ENCODE assay signal across 11 cellular contexts in the genomic region with DNA sequence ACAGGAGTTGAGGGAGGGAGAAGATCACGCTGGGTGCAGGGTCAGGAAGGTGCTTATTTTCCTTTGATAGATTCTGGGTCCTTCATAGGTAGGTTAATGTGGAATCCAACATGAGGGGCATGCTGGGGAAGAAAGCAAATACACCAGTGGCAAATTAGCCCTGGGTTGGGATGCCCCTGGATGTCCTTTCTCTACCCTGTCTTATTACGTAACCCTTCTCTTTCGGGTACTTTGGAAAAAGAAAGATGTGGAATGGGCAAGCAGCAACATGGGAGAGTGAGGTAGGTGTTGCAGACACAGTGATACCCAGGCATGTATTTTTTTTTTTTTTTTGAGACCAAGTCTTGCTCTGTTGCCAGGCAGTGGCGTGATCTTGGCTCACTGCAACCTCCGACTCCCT. TPM values are rescaled to one million over a fixed set of nuclear protein-coding genes. Genes with fewer than 3 reads are reported as not detected.
DNase-seq lines count a peak whose midpoint lies in the region; ATAC-seq and TF ChIP-seq lines count a peak whose summit lies in the region.
"Had no signal": no experiment of that assay in that cellular context is flagged by ENCODE, and none has a peak within 500 bp of the region (broad histone marks: within the 10 kb centered on the region; RNA-seq: fewer than 3 reads in every experiment).

No MANE protein-coding gene starts in this region.

- TF ChIP-seq CTCF in DOHH2 (IDR thresholded peaks at IDR 0.05; ENCODE audit: low read depth, low read length, poor library complexity, severe bottlenecking) (no peak), natural killer cell (IDR thresholded peaks at IDR 0.05) (no peak)

- H3K27me3 ChIP-seq in CD4-positive, alpha-beta memory T cell (ENCODE audit: insufficient read depth, low read length) = no peaks in the 10 kb centered on the region
- H3K27me3 ChIP-seq in DOHH2 (ENCODE audit: control insufficient read depth, low read length) = no peaks in the 10 kb centered on the region

- no peak for ATAC-seq in natural killer cell
- no peak for ATAC-seq in left colon

- DNase-seq in CD4-positive, alpha-beta memory T cell = no peak
- no peak for DNase-seq in activated T-helper 2 cell treated with anti-CD3 and anti-CD28 coated beads, Interferon-gamma antibody, Interleukin-2, Interleukin-4, amounts not matched to agents 10 μg/mL and 5 μg/mL and 100 μg/mL, durations not matched to agents 14 hours and 24 hours and 36 hours (ENCODE audit: low spot score)
- DNase-seq in natural killer cell = no peak
- DNase-seq in KG1 (lab: John Stamatoyannopoulos, UW) = no peak
- no peak for DNase-seq in OCI-M1 (lab: John Stamatoyannopoulos, UW)
- no peak for DNase-seq in left colon
- DNase-seq: GF-D8; islet precursor cell; NK-92 treated with Interleukin-12 subunit alpha and Interleukin-12 subunit beta, amount 100 ng/mL, for 24 hours had no signal

- H3K36me3 ChIP-seq in CD4-positive, alpha-beta memory T cell (ENCODE audit: insufficient read depth, low read length) = peaks cover 4% of the 10 kb centered on the region
- peaks cover 69% of the 10 kb centered on the region for H3K36me3 ChIP-seq in DOHH2 (ENCODE audit: control insufficient read depth, low read length)

- H3K9me2 ChIP-seq in DOHH2 (replicated peaks; ENCODE audit: control insufficient read depth, low read length) = no peaks in the 10 kb centered on the region

- POLR2A ChIA-PET in CD4-positive, alpha-beta memory T cell (lab: Charles Lee; ENCODE audit: partially characterized antibody) = interaction anchor here (0.8 to 44.5 kb wide), 8 partner anchors 9 to 473 kb away, joined by 3 to 1508 read pairs (median 8); a partner anchor contains a TSS

- intact Hi-C loops in CD4-positive, alpha-beta memory T cell (cut with micrococcal nuclease) = loop anchor here (1.0 kb wide), 2 partner anchors 8 to 9 kb away; a partner anchor contains a TSS
- intact Hi-C loops in activated T-helper 2 cell treated with anti-CD3 and anti-CD28 coated beads, Interferon-gamma antibody, Interleukin-2, Interleukin-4, amounts not matched to agents 10 μg/mL and 5 μg/mL and 100 μg/mL, durations not matched to agents 14 hours and 24 hours and 36 hours (cut with micrococcal nuclease) = no loop called here
- intact Hi-C loops in natural killer cell (cut with micrococcal nuclease) (no loop called here), left colon (cut with DNase I, micrococcal nuclease) (no loop called here)

- peaks cover 44 to 53% of the 10 kb centered on the region in 2 donors for H3K36me3 Mint-ChIP-seq in CD4-positive, alpha-beta memory T cell
- peaks cover 82% of the 10 kb centered on the region for H3K36me3 Mint-ChIP-seq in activated T-helper 2 cell treated with anti-CD3 and anti-CD28 coated beads, Interferon-gamma antibody, Interleukin-2, Interleukin-4, amounts not matched to agents 10 μg/mL and 5 μg/mL and 100 μg/mL, durations not matched to agents 14 hours and 24 hours and 36 hours (ENCODE audit: low read depth)
- H3K36me3 Mint-ChIP-seq in natural killer cell = no peaks in the 10 kb centered on the region

- H3K79me2 ChIP-seq in DOHH2 (ENCODE audit: control insufficient read depth, low read length) = peaks cover 83% of the 10 kb centered on the region

- peak overlapping the region; percentile 84 to 98 (median 95) for H3K27ac Mint-ChIP-seq in CD4-positive, alpha-beta memory T cell
- H3K27ac Mint-ChIP-seq in activated T-helper 2 cell treated with anti-CD3 and anti-CD28 coated beads, Interferon-gamma antibody, Interleukin-2, Interleukin-4, amounts not matched to agents 10 μg/mL and 5 μg/mL and 100 μg/mL, durations not matched to agents 14 hours and 24 hours and 36 hours = peak overlapping the region; percentile 85
- H3K27ac Mint-ChIP-seq in natural killer cell = peak overlapping the region; percentile 62 to 67

- H3K27ac ChIP-seq in CD4-positive, alpha-beta memory T cell (ENCODE audit: low read depth, low read length) = peak overlapping the region; percentile 55
- H3K27ac ChIP-seq in DOHH2 (ENCODE audit: low read depth, low read length) = 0 out of 2 replicates have a peak overlapping the region, but pooled peaks have one; percentile 4

- peak overlapping the region; percentile 17; the same call in 1 of the 2 replicates for H3K4me2 ChIP-seq in DOHH2 (ENCODE audit: low read length)

- H3F3A ChIP-seq in DOHH2 (ENCODE audit: control insufficient read depth, insufficient read depth) = peaks cover 6% of the 10 kb centered on the region; the same call in 1 of the 2 replicates

- no peaks in the 10 kb centered on the region for H3K9me3 ChIP-seq in CD4-positive, alpha-beta memory T cell (ENCODE audit: control insufficient read depth in 1 of 2, low read length in 2 of 2)
- H3K9me3 ChIP-seq in DOHH2 (ENCODE audit: control insufficient read depth, insufficient read depth, low read length) = no peaks in the 10 kb centered on the region

- H4K20me1 ChIP-seq in DOHH2 (ENCODE audit: control insufficient read depth, insufficient read depth, low read depth, low read length) = 0 out of 2 replicates have a peak, but pooled peaks cover 2% of the 10 kb centered on the region

- peak overlapping the region; percentile 68 to 96 (median 76) for H3K4me3 Mint-ChIP-seq in CD4-positive, alpha-beta memory T cell
- peak overlapping the region; percentile 71 for H3K4me3 Mint-ChIP-seq in activated T-helper 2 cell treated with anti-CD3 and anti-CD28 coated beads, Interferon-gamma antibody, Interleukin-2, Interleukin-4, amounts not matched to agents 10 μg/mL and 5 μg/mL and 100 μg/mL, durations not matched to agents 14 hours and 24 hours and 36 hours (ENCODE audit: low read depth)
- peak overlapping the region; percentile 28 for H3K4me3 Mint-ChIP-seq in natural killer cell
- H3K4me3 Mint-ChIP-seq: CD14-positive monocyte had no signal

- CTCF ChIA-PET in CD4-positive, alpha-beta memory T cell (lab: Charles Lee; ENCODE audit: partially characterized antibody) = interaction anchor here (1.3 to 25.3 kb wide), 6 partner anchors 11 to 56 kb away, joined by 3 to 680 read pairs (median 8); a partner anchor contains a TSS

- H3K4me1 ChIP-seq in CD4-positive, alpha-beta memory T cell (ENCODE audit: insufficient read depth, low read length) = peaks cover 86% of the 10 kb centered on the region
- H3K4me1 ChIP-seq in DOHH2 (ENCODE audit: control insufficient read depth, low read length) = peaks cover 52% of the 10 kb centered on the region

- no peaks in the 10 kb centered on the region for H3K9me3 Mint-ChIP-seq in CD4-positive, alpha-beta memory T cell
- no peaks in the 10 kb centered on the region for H3K9me3 Mint-ChIP-seq in activated T-helper 2 cell treated with anti-CD3 and anti-CD28 coated beads, Interferon-gamma antibody, Interleukin-2, Interleukin-4, amounts not matched to agents 10 μg/mL and 5 μg/mL and 100 μg/mL, durations not matched to agents 14 hours and 24 hours and 36 hours
- no peaks in the 10 kb centered on the region for H3K9me3 Mint-ChIP-seq in natural killer cell
- H3K9me3 Mint-ChIP-seq: CD14-positive monocyte had no signal

- no peaks in the 10 kb centered on the region for H3K27me3 Mint-ChIP-seq in CD4-positive, alpha-beta memory T cell
- no peaks in the 10 kb centered on the region for H3K27me3 Mint-ChIP-seq in activated T-helper 2 cell treated with anti-CD3 and anti-CD28 coated beads, Interferon-gamma antibody, Interleukin-2, Interleukin-4, amounts not matched to agents 10 μg/mL and 5 μg/mL and 100 μg/mL, durations not matched to agents 14 hours and 24 hours and 36 hours (ENCODE audit: low read depth)
- H3K27me3 Mint-ChIP-seq in natural killer cell (ENCODE audit: low read depth in 2 of 2) = no peaks in the 10 kb centered on the region

- H3K4me1 Mint-ChIP-seq in CD4-positive, alpha-beta memory T cell = peaks cover 55 to 89% (median 70%) of the 10 kb centered on the region in 4 donors
- H3K4me1 Mint-ChIP-seq in activated T-helper 2 cell treated with anti-CD3 and anti-CD28 coated beads, Interferon-gamma antibody, Interleukin-2, Interleukin-4, amounts not matched to agents 10 μg/mL and 5 μg/mL and 100 μg/mL, durations not matched to agents 14 hours and 24 hours and 36 hours (ENCODE audit: low read depth) = peaks cover 65% of the 10 kb centered on the region
- peaks cover 15 to 32% of the 10 kb centered on the region in 2 donors for H3K4me1 Mint-ChIP-seq in natural killer cell

- H3K4me3 ChIP-seq in CD4-positive, alpha-beta memory T cell (ENCODE audit: low read length in 2 of 2) = peak overlapping the region; percentile 4 to 6
- H3K4me3 ChIP-seq in DOHH2 (ENCODE audit: low read length) = no peak overlapping the region

RNA-seq across cellular contexts. Expression of a gene that starts 9.1 kb away (rescaled TPM):
- total RNA-seq in CD4-positive, alpha-beta memory T cell = 100 to 1,000 TPM; 190 to 194 TPM
- polyA plus RNA-seq in CD4-positive, alpha-beta memory T cell = 10 to 100 TPM; 14.4 to 21.1 TPM
- total RNA-seq in activated T-helper 2 cell treated with anti-CD3 and anti-CD28 coated beads, Interferon-gamma antibody, Interleukin-2, Interleukin-4, amounts not matched to agents 10 μg/mL and 5 μg/mL and 100 μg/mL, durations not matched to agents 14 hours and 24 hours and 36 hours = 107 and 108 TPM in 2 replicates
- total RNA-seq in natural killer cell (10 to 100 TPM; 46.6 to 84.9 (median 69.6) TPM), left colon (10 to 100 TPM; 23.9 to 45.9 TPM)

RNA-seq across cellular contexts. Expression of a gene that starts 28.3 kb away (rescaled TPM):
- total RNA-seq in CD4-positive, alpha-beta memory T cell = 10 to 100 TPM; 12.0 to 13.3 TPM
- 10 to 100 TPM in 1 of 2 donors, 1 to 10 TPM in 1; 6.6 to 10.8 TPM for polyA plus RNA-seq in CD4-positive, alpha-beta memory T cell
- 9.0 and 10.3 TPM in 2 replicates for total RNA-seq in activated T-helper 2 cell treated with anti-CD3 and anti-CD28 coated beads, Interferon-gamma antibody, Interleukin-2, Interleukin-4, amounts not matched to agents 10 μg/mL and 5 μg/mL and 100 μg/mL, durations not matched to agents 14 hours and 24 hours and 36 hours
- total RNA-seq in natural killer cell = 10 to 100 TPM in 2 of 3 donors, 1 to 10 TPM in 1; 5.6 to 13.0 (median 12.7) TPM
- 10 to 100 TPM; 15.1 to 15.5 TPM for total RNA-seq in left colon

RNA-seq across cellular contexts. Expression of a gene that starts 37.3 kb away (rescaled TPM):
- 10 to 100 TPM; 51.9 to 55.8 TPM for total RNA-seq in CD4-positive, alpha-beta memory T cell
- polyA plus RNA-seq in CD4-positive, alpha-beta memory T cell = 10 to 100 TPM; 22.4 to 25.2 TPM
- total RNA-seq in activated T-helper 2 cell treated with anti-CD3 and anti-CD28 coated beads, Interferon-gamma antibody, Interleukin-2, Interleukin-4, amounts not matched to agents 10 μg/mL and 5 μg/mL and 100 μg/mL, durations not matched to agents 14 hours and 24 hours and 36 hours = 24.7 and 26.7 TPM in 2 replicates
- total RNA-seq in natural killer cell (10 to 100 TPM; 46.3 to 57.3 (median 56.1) TPM), left colon (10 to 100 TPM; 13.9 to 15.4 TPM)

RNA-seq across cellular contexts. Expression of a gene that starts 37.4 kb away (rescaled TPM):
- total RNA-seq in CD4-positive, alpha-beta memory T cell = 100 to 1,000 TPM in 1 of 2 experiments, 10 to 100 TPM in 1; 98.4 to 104 TPM
- 10 to 100 TPM; 28.3 to 30.6 TPM for polyA plus RNA-seq in CD4-positive, alpha-beta memory T cell
- total RNA-seq in activated T-helper 2 cell treated with anti-CD3 and anti-CD28 coated beads, Interferon-gamma antibody, Interleukin-2, Interleukin-4, amounts not matched to agents 10 μg/mL and 5 μg/mL and 100 μg/mL, durations not matched to agents 14 hours and 24 hours and 36 hours = 80.5 and 90.7 TPM in 2 replicates
- total RNA-seq in natural killer cell (10 to 100 TPM; 60.7 to 84.7 (median 68.2) TPM), left colon (10 to 100 TPM; 26.3 to 27.7 TPM)

RNA-seq across cellular contexts. Expression of a gene that starts 37.5 kb away (rescaled TPM):
- total RNA-seq in CD4-positive, alpha-beta memory T cell = under 1 TPM; 0.14 to 0.26 TPM
- polyA plus RNA-seq in CD4-positive, alpha-beta memory T cell = under 1 TPM in 1 of 2 donors, not detected in 1; 0.64 TPM
- 0.23 and 0.34 TPM in 2 replicates for total RNA-seq in activated T-helper 2 cell treated with anti-CD3 and anti-CD28 coated beads, Interferon-gamma antibody, Interleukin-2, Interleukin-4, amounts not matched to agents 10 μg/mL and 5 μg/mL and 100 μg/mL, durations not matched to agents 14 hours and 24 hours and 36 hours
- not detected for total RNA-seq in natural killer cell
- total RNA-seq in left colon = 100 to 1,000 TPM in 1 of 2 donors, 10 to 100 TPM in 1; 87.5 to 120 TPM
- polyA plus RNA-seq: CD14-positive monocyte had no signal
